In genomic region chr17:40350410-40351184, GRCh38 we compare ENCODE assay signal across 2 cellular contexts.
TF ChIP-seq lines count a peak whose summit lies in the region.

No MANE protein-coding gene starts in this region.

TF ChIP-seq in HEK293, 187 proteins besides CTCF, POLR2A, EP300 and RAD21 (continued from another document and continues in another):
- no peak for TF ChIP-seq ZBTB44 (tag by site-specific recombination; IDR thresholded peaks at IDR 0.05)
- TF ChIP-seq, protein P1, sequence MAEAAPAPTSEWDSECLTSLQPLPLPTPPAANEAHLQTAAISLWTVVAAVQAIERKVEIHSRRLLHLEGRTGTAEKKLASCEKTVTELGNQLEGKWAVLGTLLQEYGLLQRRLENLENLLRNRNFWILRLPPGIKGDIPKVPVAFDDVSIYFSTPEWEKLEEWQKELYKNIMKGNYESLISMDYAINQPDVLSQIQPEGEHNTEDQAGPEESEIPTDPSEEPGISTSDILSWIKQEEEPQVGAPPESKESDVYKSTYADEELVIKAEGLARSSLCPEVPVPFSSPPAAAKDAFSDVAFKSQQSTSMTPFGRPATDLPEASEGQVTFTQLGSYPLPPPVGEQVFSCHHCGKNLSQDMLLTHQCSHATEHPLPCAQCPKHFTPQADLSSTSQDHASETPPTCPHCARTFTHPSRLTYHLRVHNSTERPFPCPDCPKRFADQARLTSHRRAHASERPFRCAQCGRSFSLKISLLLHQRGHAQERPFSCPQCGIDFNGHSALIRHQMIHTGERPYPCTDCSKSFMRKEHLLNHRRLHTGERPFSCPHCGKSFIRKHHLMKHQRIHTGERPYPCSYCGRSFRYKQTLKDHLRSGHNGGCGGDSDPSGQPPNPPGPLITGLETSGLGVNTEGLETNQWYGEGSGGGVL (tag by site-specific recombination; IDR thresholded peaks at IDR 0.05) = 0 out of 2 replicates have a peak, but pooled peaks have one; percentile 19
- TF ChIP-seq ZXDB (tag by site-specific recombination; IDR thresholded peaks at IDR 0.05) = no peak
- TF ChIP-seq ZBTB1 (tag by site-specific recombination; IDR thresholded peaks at IDR 0.05) = no peak
- TF ChIP-seq, protein P2, sequence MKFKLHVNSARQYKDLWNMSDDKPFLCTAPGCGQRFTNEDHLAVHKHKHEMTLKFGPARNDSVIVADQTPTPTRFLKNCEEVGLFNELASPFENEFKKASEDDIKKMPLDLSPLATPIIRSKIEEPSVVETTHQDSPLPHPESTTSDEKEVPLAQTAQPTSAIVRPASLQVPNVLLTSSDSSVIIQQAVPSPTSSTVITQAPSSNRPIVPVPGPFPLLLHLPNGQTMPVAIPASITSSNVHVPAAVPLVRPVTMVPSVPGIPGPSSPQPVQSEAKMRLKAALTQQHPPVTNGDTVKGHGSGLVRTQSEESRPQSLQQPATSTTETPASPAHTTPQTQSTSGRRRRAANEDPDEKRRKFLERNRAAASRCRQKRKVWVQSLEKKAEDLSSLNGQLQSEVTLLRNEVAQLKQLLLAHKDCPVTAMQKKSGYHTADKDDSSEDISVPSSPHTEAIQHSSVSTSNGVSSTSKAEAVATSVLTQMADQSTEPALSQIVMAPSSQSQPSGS (tag by site-specific recombination; IDR thresholded peaks at IDR 0.05; ENCODE audit: low read depth) = 0 out of 2 replicates have a peak, but pooled peaks have one; percentile 16
- no peak for TF ChIP-seq ZNF274 (IDR thresholded peaks at IDR 0.05; ENCODE audit: low read length)
- no peak for TF ChIP-seq ZNF274 (tag by site-specific recombination; IDR thresholded peaks at IDR 0.05; ENCODE audit: borderline replicate concordance)
- no peak for TF ChIP-seq ZNF169 (tag by site-specific recombination; IDR thresholded peaks at IDR 0.05)
- no peak for TF ChIP-seq ZNF157 (tag by site-specific recombination; IDR thresholded peaks at IDR 0.05)
- TF ChIP-seq ZNF768 (tag by site-specific recombination; IDR thresholded peaks at IDR 0.05) = no peak
- TF ChIP-seq ZNF302 (tag by site-specific recombination; IDR thresholded peaks at IDR 0.05; ENCODE audit: low read depth) = no peak
- TF ChIP-seq, protein P3, sequence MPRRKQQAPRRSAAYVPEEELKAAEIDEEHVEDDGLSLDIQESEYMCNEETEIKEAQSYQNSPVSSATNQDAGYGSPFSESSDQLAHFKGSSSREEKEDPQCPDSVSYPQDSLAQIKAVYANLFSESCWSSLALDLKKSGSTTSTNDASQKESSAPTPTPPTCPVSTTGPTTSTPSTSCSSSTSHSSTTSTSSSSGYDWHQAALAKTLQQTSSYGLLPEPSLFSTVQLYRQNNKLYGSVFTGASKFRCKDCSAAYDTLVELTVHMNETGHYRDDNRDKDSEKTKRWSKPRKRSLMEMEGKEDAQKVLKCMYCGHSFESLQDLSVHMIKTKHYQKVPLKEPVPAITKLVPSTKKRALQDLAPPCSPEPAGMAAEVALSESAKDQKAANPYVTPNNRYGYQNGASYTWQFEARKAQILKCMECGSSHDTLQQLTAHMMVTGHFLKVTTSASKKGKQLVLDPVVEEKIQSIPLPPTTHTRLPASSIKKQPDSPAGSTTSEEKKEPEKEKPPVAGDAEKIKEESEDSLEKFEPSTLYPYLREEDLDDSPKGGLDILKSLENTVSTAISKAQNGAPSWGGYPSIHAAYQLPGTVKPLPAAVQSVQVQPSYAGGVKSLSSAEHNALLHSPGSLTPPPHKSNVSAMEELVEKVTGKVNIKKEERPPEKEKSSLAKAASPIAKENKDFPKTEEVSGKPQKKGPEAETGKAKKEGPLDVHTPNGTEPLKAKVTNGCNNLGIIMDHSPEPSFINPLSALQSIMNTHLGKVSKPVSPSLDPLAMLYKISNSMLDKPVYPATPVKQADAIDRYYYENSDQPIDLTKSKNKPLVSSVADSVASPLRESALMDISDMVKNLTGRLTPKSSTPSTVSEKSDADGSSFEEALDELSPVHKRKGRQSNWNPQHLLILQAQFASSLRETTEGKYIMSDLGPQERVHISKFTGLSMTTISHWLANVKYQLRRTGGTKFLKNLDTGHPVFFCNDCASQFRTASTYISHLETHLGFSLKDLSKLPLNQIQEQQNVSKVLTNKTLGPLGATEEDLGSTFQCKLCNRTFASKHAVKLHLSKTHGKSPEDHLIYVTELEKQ (tag by site-specific recombination; IDR thresholded peaks at IDR 0.05; ENCODE audit: borderline replicate concordance) = no peak
- TF ChIP-seq ZNF341 (tag by site-specific recombination; IDR thresholded peaks at IDR 0.05; ENCODE audit: low read depth) = 0 out of 2 replicates have a peak, but pooled peaks have one; percentile 0
- TF ChIP-seq ZNF488 (tag by site-specific recombination; IDR thresholded peaks at IDR 0.05) = no peak

TF ChIP-seq in endothelial cell of umbilical vein, 7 proteins besides CTCF, POLR2A, EP300 and RAD21 (continued from another document):
- no peak for TF ChIP-seq POLR2AphosphoS5 (IDR thresholded peaks at IDR 0.05; ENCODE audit: insufficient read depth, low read depth, low read length)
- TF ChIP-seq, protein P4, sequence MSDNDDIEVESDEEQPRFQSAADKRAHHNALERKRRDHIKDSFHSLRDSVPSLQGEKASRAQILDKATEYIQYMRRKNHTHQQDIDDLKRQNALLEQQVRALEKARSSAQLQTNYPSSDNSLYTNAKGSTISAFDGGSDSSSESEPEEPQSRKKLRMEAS (IDR thresholded peaks at IDR 0.05; ENCODE audit: insufficient read depth, insufficient read length) = no peak
